ENCODE assay signal across 16 cellular contexts in genomic region chrX:132426695-132427281, GRCh38.
DNase-seq lines count a peak whose midpoint lies in the region; ATAC-seq, FAIRE-seq and TF ChIP-seq lines count a peak whose summit lies in the region.
"Had no signal": no experiment of that assay in that cellular context is flagged by ENCODE, and none has a peak within 500 bp of the region (broad histone marks: within the 10 kb centered on the region; RNA-seq: fewer than 3 reads in every experiment).

No MANE protein-coding gene starts in this region.

- WGBS in GM12878 (ENCODE audit: insufficient coverage, insufficient replicate concordance, low lambda C conversion rate, missing lambda C conversion rate): 0% methylated on average over 1 of the region's 1 CpG
- 87% methylated on average over 1 of the region's 1 CpG for WGBS in suprapubic skin

- BruUV-seq in GM12878 (replicated peaks; lab: Mats Ljungman, UMichigan): no TSS peak
- BruUV-seq in OCI-LY7 (replicated peaks; lab: Mats Ljungman, UMichigan): no TSS peak

- H3K9me2 ChIP-seq in OCI-LY7 (ENCODE audit: insufficient read depth, low read length): no peaks in the 10 kb centered on the region

- RAD21 ChIA-PET in GM12878 (lab: Charles Lee; ENCODE audit: unreplicated experiment): interaction anchor here (1.0 to 1.3 kb wide), 3 partner anchors 18 to 135 kb away, joined by 3 to 5 read pairs (median 3); no protein-coding TSS in a partner anchor

- no peak for TF ChIP-seq RAD21 in GM12878 (IDR thresholded peaks at IDR 0.05; ENCODE audit: insufficient read depth, low read depth, low read length)

- H3K4me2 ChIP-seq in GM12878 (ENCODE audit: control insufficient read depth, insufficient read depth) (peak overlapping the region; percentile 12; the same call in 1 of the 2 replicates), keratinocyte (ENCODE audit: control insufficient read depth, extremely low read depth, insufficient read depth, low read depth, low read length) (peak overlapping the region; percentile 25), OCI-LY7 (ENCODE audit: low read length) (no peak overlapping the region)

- TF ChIP-seq POLR2A in GM12878 (IDR thresholded peaks at IDR 0.05; ENCODE audit: low read depth, low read length) (no peak), suprapubic skin (IDR thresholded peaks at IDR 0.05) (no peak)

- H3K9me1 ChIP-seq in keratinocyte (ENCODE audit: control insufficient read depth, extremely low read depth, insufficient read depth, low read length): no peaks in the 10 kb centered on the region

- no peaks in the 10 kb centered on the region for H3K27me3 ChIP-seq in GM12878 (replicated peaks in 1 of 2; ENCODE audit: control insufficient read depth in 2 of 2, insufficient read depth in 2 of 2, low read length in 1 of 2)
- H3K27me3 ChIP-seq in keratinocyte (ENCODE audit: control insufficient read depth, extremely low read depth, insufficient read depth, low read length): no peaks in the 10 kb centered on the region
- no peaks in the 10 kb centered on the region for H3K27me3 ChIP-seq in suprapubic skin
- H3K27me3 ChIP-seq: stomach had no signal

- H3K36me3 ChIP-seq in GM12878 (ENCODE audit: control insufficient read depth in 2 of 2, insufficient read depth in 2 of 2, low read length in 1 of 2): no peaks in the 10 kb centered on the region
- H3K36me3 ChIP-seq in keratinocyte (ENCODE audit: control insufficient read depth in 2 of 2, extremely low read depth in 1 of 2, insufficient read depth in 2 of 2, low read length in 2 of 2): no peaks in the 10 kb centered on the region
- H3K36me3 ChIP-seq in OCI-LY7 (ENCODE audit: insufficient read depth, low read length): no peaks in the 10 kb centered on the region
- H3K36me3 ChIP-seq in suprapubic skin: no peaks in the 10 kb centered on the region
- H3K36me3 ChIP-seq: stomach had no signal

- POLR2A ChIA-PET in GM12878 (lab: Charles Lee): no interaction called here
- POLR2A ChIA-PET in OCI-LY7 (lab: Charles Lee): interaction anchor here (0.6 to 1.4 kb wide), 3 partner anchors 36 to 62 kb away, joined by 3 to 4 read pairs (median 3); no protein-coding TSS in a partner anchor

- no peaks in the 10 kb centered on the region; the same call in 1 of the 2 replicates for H3K4me1 ChIP-seq in GM12878 (ENCODE audit: control insufficient read depth, insufficient read depth, low read length)
- peaks cover 14% of the 10 kb centered on the region for H3K4me1 ChIP-seq in keratinocyte (ENCODE audit: control insufficient read depth, extremely low read depth, insufficient read depth, low read length)
- no peaks in the 10 kb centered on the region for H3K4me1 ChIP-seq in OCI-LY7 (ENCODE audit: insufficient read depth, low read length, poor library complexity, severe bottlenecking)
- no peaks in the 10 kb centered on the region for H3K4me1 ChIP-seq in suprapubic skin
- H3K4me1 ChIP-seq: stomach had no signal

- SMC1A ChIA-PET in GM12878 (lab: Charles Lee; ENCODE audit: uncharacterized antibody, unreplicated experiment): interaction anchor here (1.0 to 2.4 kb wide), 3 partner anchors 10 to 44 kb away, joined by 3 to 6 read pairs (median 4); no protein-coding TSS in a partner anchor

- peak; percentile 83 for ATAC-seq in GM12878

- no peak overlapping the region for H3K4me3 ChIP-seq in GM12878
- H3K4me3 ChIP-seq in keratinocyte (ENCODE audit: control insufficient read depth in 2 of 3, extremely low read depth in 1 of 3, insufficient read depth in 2 of 3, low read depth in 1 of 3, low read length in 3 of 3): no peak overlapping the region
- no peak overlapping the region for H3K4me3 ChIP-seq in OCI-LY7 (ENCODE audit: low read depth, low read length, poor library complexity, severe bottlenecking)
- H3K4me3 ChIP-seq in suprapubic skin: no peak overlapping the region
- H3K4me3 ChIP-seq: lung, stomach had no signal

- no peaks in the 10 kb centered on the region for H3K79me2 ChIP-seq in GM12878 (ENCODE audit: control insufficient read depth, insufficient read depth, low read length)
- H3K79me2 ChIP-seq in keratinocyte (ENCODE audit: control insufficient read depth, insufficient read depth, low read length): no peaks in the 10 kb centered on the region
- H3K79me2 ChIP-seq in OCI-LY7 (ENCODE audit: insufficient read depth, low read depth, low read length): no peaks in the 10 kb centered on the region

- H4K20me1 ChIP-seq in GM12878 (ENCODE audit: control insufficient read depth, insufficient read depth): no peaks in the 10 kb centered on the region
- H4K20me1 ChIP-seq in keratinocyte (ENCODE audit: control insufficient read depth, extremely low read depth, insufficient read depth, low read length): no peaks in the 10 kb centered on the region
- no peaks in the 10 kb centered on the region for H4K20me1 ChIP-seq in OCI-LY7 (ENCODE audit: insufficient read depth, low read length)

- H3K9ac ChIP-seq in GM12878 (ENCODE audit: control insufficient read depth, insufficient read depth, low read length): no peak overlapping the region; the same call in 1 of the 2 replicates
- H3K9ac ChIP-seq in keratinocyte (ENCODE audit: control insufficient read depth, extremely low read depth, insufficient read depth, low read length): no peak overlapping the region

- TF ChIP-seq CTCF in GM12878 (IDR thresholded peaks at IDR 0.05 in 2 of 3, conservative IDR thresholded peaks at IDR 0.05 in 1 of 3; ENCODE audit: control insufficient read depth in 2 of 3, extremely low read depth in 1 of 3, insufficient read depth in 1 of 3, low read depth in 3 of 3, low read length in 3 of 3) (no peak), keratinocyte (optimal IDR thresholded peaks at IDR 0.05 in 1 of 3, IDR thresholded peaks at IDR 0.05 in 1 of 3, conservative IDR thresholded peaks at IDR 0.05 in 1 of 3; ENCODE audit: extremely low read depth in 1 of 3, insufficient read depth in 2 of 3, low read length in 3 of 3) (no peak), OCI-LY7 (conservative IDR thresholded peaks at IDR 0.05; ENCODE audit: low read length) (no peak), suprapubic skin (IDR thresholded peaks at IDR 0.05) (no peak)

- CTCF ChIA-PET in GM12878 (lab: Yijun Ruan, JAX) (interaction anchor here (1.4 kb wide), 1 partner anchor 134 kb away, joined by 5 read pairs; no protein-coding TSS in a partner anchor), OCI-LY7 (lab: Charles Lee; ENCODE audit: unreplicated experiment) (no interaction called here)

- dilution Hi-C loops in keratinocyte (cut with MboI; ENCODE audit: extremely low pct_ligation_motif_present, low sequenced_read_pairs): no loop called here

- H3K27ac ChIP-seq in GM12878 (ENCODE audit: control insufficient read depth, insufficient read depth) (peak overlapping the region; percentile 66), keratinocyte (ENCODE audit: control insufficient read depth, insufficient read depth, low read length) (no peak overlapping the region), OCI-LY7 (ENCODE audit: low read depth, low read length, poor library complexity, severe bottlenecking) (no peak overlapping the region), suprapubic skin (no peak overlapping the region)
- H3K27ac ChIP-seq: RWPE1, stomach had no signal

- intact Hi-C loops in GM12878 (cut with micrococcal nuclease; ENCODE audit: unreplicated experiment): no loop called here
- intact Hi-C loops in OCI-LY7 (cut with micrococcal nuclease; ENCODE audit: unreplicated experiment): no loop called here

- H2AFZ ChIP-seq in GM12878 (ENCODE audit: control insufficient read depth, low read depth, low read length) (no peak overlapping the region), keratinocyte (ENCODE audit: control insufficient read depth, low read length) (no peak overlapping the region), OCI-LY7 (ENCODE audit: low read length) (no peak overlapping the region)

- in situ Hi-C loops in GM12878 (cut with MboI): no loop called here

- H3K9me3 ChIP-seq in GM12878 (replicated peaks; ENCODE audit: control insufficient read depth, insufficient read depth, low read length): no peaks in the 10 kb centered on the region
- no peaks in the 10 kb centered on the region for H3K9me3 ChIP-seq in keratinocyte (ENCODE audit: control insufficient read depth, low read depth, low read length)
- no peaks in the 10 kb centered on the region for H3K9me3 ChIP-seq in OCI-LY7 (ENCODE audit: low read length)
- H3K9me3 ChIP-seq in suprapubic skin: no peaks in the 10 kb centered on the region
- H3K9me3 ChIP-seq: stomach had no signal

- DNase-seq in EL: peak; percentile 21
- DNase-seq in HCEC 1CT: peak; percentile 77
- DNase-seq in GM12878 (ENCODE audit: low read depth, low spot score): no peak
- no peak for DNase-seq in keratinocyte (ENCODE audit: low read depth, low spot score)
- DNase-seq in HPDE6-E6E7 (ENCODE audit: extremely low spot score): no peak
- no peak for DNase-seq in OCI-LY7 (ENCODE audit: low spot score)
- no peak for DNase-seq in suprapubic skin (ENCODE audit: low spot score in 2 of 2)
- no peak for DNase-seq in HK-2 (ENCODE audit: unreplicated experiment)
- DNase-seq: activated naive CD4-positive, alpha-beta T cell treated with anti-CD3 and anti-CD28 coated beads, Interleukin-2, amount 10 ng/mL, durations not matched to agents 7 days and 5 days; CD4-positive, alpha-beta memory T cell; hippocampal formation; NCI-H446 treated with DMSO at 0.1 percent for 48 hours; stimulated activated CD4-positive, alpha-beta T cell treated with anti-CD3 and anti-CD28 coated beads, Interleukin-2, amount 100 ng/mL, for 48 hours; stomach had no signal

- FAIRE-seq in GM12878 (lab: Jason Lieb, UNC) (no peak), keratinocyte (lab: Jason Lieb, UNC) (no peak)

- TF ChIP-seq EP300 in GM12878 (IDR thresholded peaks at IDR 0.05; ENCODE audit: borderline replicate concordance in 1 of 2, control insufficient read depth in 1 of 2, low read depth in 2 of 2, low read length in 2 of 2) (no peak), suprapubic skin (IDR thresholded peaks at IDR 0.05) (no peak)

Comparison
In these comparisons a context has a peak if more than half of its experiments do, and no peak if none do; other contexts are left out.
1. DNase-seq: peak in EL (single experiment) and HCEC 1CT (single experiment); none in GM12878 (single experiment), keratinocyte (single experiment), HPDE6-E6E7 (single experiment), OCI-LY7 (single experiment), suprapubic skin (0 of 2) and HK-2 (single experiment).